8 cellular contexts compared by ENCODE assay signal in the genomic region with DNA sequence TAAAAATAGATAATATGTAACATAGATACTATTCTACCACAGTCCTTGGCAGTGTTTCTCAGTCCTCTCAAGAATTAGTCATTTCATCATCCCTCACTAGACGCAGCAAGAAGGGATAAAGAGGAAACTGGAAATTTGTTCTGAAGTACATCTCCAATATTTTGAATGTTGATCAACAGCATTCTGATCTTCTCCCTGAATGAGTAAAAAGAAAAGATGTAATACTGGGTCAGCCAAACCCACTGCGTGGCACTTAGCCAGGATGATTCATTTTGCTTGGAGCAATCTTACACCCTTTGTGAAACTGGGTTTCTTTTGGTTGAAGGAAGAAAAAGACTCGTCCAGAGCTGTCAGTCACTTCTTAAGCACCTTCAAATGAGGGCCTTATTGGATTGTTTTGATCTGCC.
DNase-seq lines count a peak whose midpoint lies in the region; ATAC-seq and TF ChIP-seq lines count a peak whose summit lies in the region.

No MANE protein-coding gene starts in this region.

- no peaks in the 10 kb centered on the region for H3K27me3 ChIP-seq in parathyroid adenoma (ENCODE audit: control insufficient read depth, insufficient read depth, low read length)

- H3K79me2 ChIP-seq in parathyroid adenoma = peaks cover under 1% of the 10 kb centered on the region

- no peak overlapping the region for H2AFZ ChIP-seq in parathyroid adenoma

- ATAC-seq in HG02678 (IDR thresholded peaks at IDR 0.05; ENCODE audit: unreplicated experiment) = peak; percentile 62
- no peak for ATAC-seq in HG03135 (IDR thresholded peaks at IDR 0.05; ENCODE audit: unreplicated experiment)
- no peak for ATAC-seq in GM21576 (IDR thresholded peaks at IDR 0.05; ENCODE audit: unreplicated experiment)

- no peaks in the 10 kb centered on the region for H3K9me3 ChIP-seq in SK-N-MC (ENCODE audit: low read depth, low read length)
- H3K9me3 ChIP-seq in parathyroid adenoma (ENCODE audit: control insufficient read depth, low read length) = no peaks in the 10 kb centered on the region

- H3K4me2 ChIP-seq in parathyroid adenoma (ENCODE audit: low read length) = no peak overlapping the region

- TF ChIP-seq CTCF in parathyroid adenoma (IDR thresholded peaks at IDR 0.05) = no peak

- H3K4me3 ChIP-seq in SK-N-MC (no peak overlapping the region), parathyroid adenoma (ENCODE audit: low read depth, low read length) (no peak overlapping the region)

- H3K9ac ChIP-seq in SK-N-MC (ENCODE audit: insufficient read length) (no peak overlapping the region), parathyroid adenoma (no peak overlapping the region)

- no peak for TF ChIP-seq POLR2A in erythroblast (IDR thresholded peaks at IDR 0.05; ENCODE audit: low read length)

- peaks cover 16% of the 10 kb centered on the region for H3K4me1 ChIP-seq in parathyroid adenoma

- H3K36me3 ChIP-seq in SK-N-MC (ENCODE audit: insufficient read depth, low read length) = peaks cover 9% of the 10 kb centered on the region
- no peaks in the 10 kb centered on the region for H3K36me3 ChIP-seq in parathyroid adenoma (ENCODE audit: control insufficient read depth, insufficient read depth, low read length)

- H3K27ac ChIP-seq in SK-N-MC (peak overlapping the region; percentile 44; the same call in 1 of the 2 replicates), parathyroid adenoma (peak overlapping the region; percentile 70)

- DNase-seq in GM03348 (ENCODE audit: low spot score) (peak; percentile 78), SK-N-MC (ENCODE audit: low read depth, low spot score) (no peak), erythroblast (lab: John Stamatoyannopoulos, UW) (peak; percentile 33 to 83), NCI-H1930 (lab: John Stamatoyannopoulos, UW) (no peak)

Comparison
In these comparisons a context has a peak if more than half of its experiments do, and no peak if none do; other contexts are left out.
1. DNase-seq: peak in GM03348 (single experiment) and erythroblast (2 of 2); none in SK-N-MC (single experiment) and NCI-H1930 (0 of 2).